ENCODE assay signal across 26 cellular contexts in genomic region chr18:3566851-3567250, GRCh38.
"Had no signal": no experiment of that assay in that cellular context is flagged by ENCODE, and none has a peak within 500 bp of the region (broad histone marks: within the 10 kb centered on the region; RNA-seq: fewer than 3 reads in every experiment).

No MANE protein-coding gene starts in this region.

- H3K36me3 ChIP-seq: stomach, suprapubic skin, thoracic aorta, thyroid gland, tibial artery, tibial nerve, transverse colon, upper lobe of left lung, upper lobe of right lung, uterus, vagina had no signal

- H3K9me3 ChIP-seq: stomach, suprapubic skin, testis, thyroid gland, transverse colon, upper lobe of left lung, upper lobe of right lung, uterus, vagina had no signal

- H3K4me3 ChIP-seq: stomach, suprapubic skin, testis, thoracic aorta, thyroid gland, tibial artery, tibial nerve, transverse colon, upper lobe of left lung, upper lobe of right lung, uterus, vagina had no signal

- H3K4me1 ChIP-seq: stomach, suprapubic skin, testis, tibial artery, tibial nerve, transverse colon, upper lobe of left lung, upper lobe of right lung, uterus, vagina had no signal

- DNase-seq: stimulated activated CD4-positive, alpha-beta T cell treated with anti-CD3 and anti-CD28 coated beads, Interleukin-2, amount 100 ng/mL, for 48 hours; stimulated activated CD4-positive, alpha-beta T cell treated with anti-CD3 and anti-CD28 coated beads, Interleukin-4, amount 100 ng/mL, for 1 hour; stimulated activated CD4-positive, alpha-beta T cell treated with anti-CD3 and anti-CD28 coated beads, Interleukin-4, amount 100 ng/mL, for 24 hours; stimulated activated CD4-positive, alpha-beta T cell treated with anti-CD3 and anti-CD28 coated beads, Interleukin-4, amount 100 ng/mL, for 4 hours; stimulated activated CD8-positive, alpha-beta memory T cell treated with anti-CD3 and anti-CD28 coated beads, Interleukin-4, amount 100 ng/mL, for 48 hours; stimulated activated naive B cell treated with anti-CD40 and anti-IgM and Interleukin-4, amounts not matched to agents 10 μg/mL and 1 μg/mL and 100 μg/mL, for 72 hours; stimulated activated naive CD4-positive, alpha-beta T cell; stimulated activated naive CD4-positive, alpha-beta T cell treated with Interleukin-2 at 50 U/mL for 16 hours; stimulated activated naive CD8-positive, alpha-beta T cell treated with anti-CD3 and anti-CD28 coated beads, Interleukin-15, amount 100 ng/mL, for 72 hours; stimulated activated naive CD8-positive, alpha-beta T cell treated with anti-CD3 and anti-CD28 coated beads, Interleukin-15, Interleukin-2, amounts not matched to agents 100 U/mL and 50 U/mL, for 24 hours; stomach; substantia nigra; testis; thyroid gland; tibial artery; transverse colon; trophoblast cell; upper lobe of left lung; upper lobe of right lung; uterus had no signal

- H3K27ac ChIP-seq: stomach, suprapubic skin, testis, thoracic aorta, thyroid gland, tibial artery, tibial nerve, transverse colon, upper lobe of left lung, upper lobe of right lung, uterus, vagina had no signal

- ATAC-seq: stimulated activated effector memory CD8-positive, alpha-beta T cell treated with anti-CD3 and anti-CD28 coated beads, Interleukin-12 subunit alpha, Interleukin-12 subunit beta, amount 100 ng/mL, for 72 hours; stimulated activated memory B cell treated with anti-CD40 and anti-IgM and Interleukin-4, amounts not matched to agents 10 μg/mL and 1 μg/mL and 100 μg/mL, for 72 hours; stimulated activated naive B cell treated with anti-CD40 and anti-IgM and Interleukin-4, amounts not matched to agents 10 μg/mL and 1 μg/mL and 100 μg/mL, for 72 hours; stimulated activated naive CD8-positive, alpha-beta T cell treated with anti-CD3 and anti-CD28 coated beads, Interleukin-15, amount 100 ng/mL, for 72 hours; stimulated activated naive CD8-positive, alpha-beta T cell treated with anti-CD3 and anti-CD28 coated beads, Interleukin-15, Interleukin-2, amounts not matched to agents 100 U/mL and 50 U/mL, for 24 hours; upper lobe of right lung had no signal

- H3K27me3 ChIP-seq: stomach, suprapubic skin, testis, thyroid gland, tibial artery, tibial nerve, transverse colon, upper lobe of left lung, upper lobe of right lung, uterus, vagina had no signal
